20 cellular contexts compared by ENCODE assay signal in the genomic region with DNA sequence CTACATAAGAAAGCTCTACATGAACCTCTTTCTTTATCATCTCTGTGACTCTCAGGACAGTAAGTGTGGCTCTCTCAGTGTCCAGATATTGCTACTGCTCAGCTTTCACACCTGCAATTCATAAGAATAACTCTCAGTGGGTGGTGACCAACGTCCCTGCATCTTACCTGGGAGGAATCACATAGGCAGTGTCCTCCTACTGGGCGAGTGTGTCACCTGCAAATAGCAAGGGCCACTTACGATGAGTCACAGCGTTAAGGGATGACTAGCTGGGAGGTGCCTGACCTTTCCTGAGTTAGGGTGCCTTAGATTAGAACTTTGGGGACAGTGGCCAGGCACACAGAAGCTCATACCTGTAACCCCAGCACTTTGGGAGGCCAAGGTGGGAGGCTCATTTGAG.
DNase-seq lines count a peak whose midpoint lies in the region; ATAC-seq, FAIRE-seq and TF ChIP-seq lines count a peak whose summit lies in the region.
"Had no signal": no experiment of that assay in that cellular context is flagged by ENCODE, and none has a peak within 500 bp of the region (broad histone marks: within the 10 kb centered on the region; RNA-seq: fewer than 3 reads in every experiment).

No MANE protein-coding gene starts in this region.

- H3K4me2 ChIP-seq in GM23338: no peak overlapping the region
- H3K4me2 ChIP-seq in K562 (ENCODE audit: insufficient read depth, low read length): no peak overlapping the region
- no peak overlapping the region for H3K4me2 ChIP-seq in smooth muscle cell

- CTCF ChIA-PET in K562 (lab: Yijun Ruan, JAX; ENCODE audit: low intra/inter-chr PET ratio): no interaction called here

- H3K27me3 ChIP-seq in GM23338 (ENCODE audit: insufficient read depth) (no peaks in the 10 kb centered on the region), K562 (ENCODE audit: control insufficient read depth in 2 of 2, insufficient read depth in 2 of 2, low read length in 2 of 2) (0 out of 5 replicates have a peak, but pooled peaks cover 0 to 3% of the 10 kb centered on the region in 2 experiments), smooth muscle cell (ENCODE audit: low read depth) (no peaks in the 10 kb centered on the region)
- H3K27me3 ChIP-seq: body of pancreas, ovary, sigmoid colon had no signal

- H3K27ac ChIP-seq in GM23338 (ENCODE audit: low read depth): no peak overlapping the region
- H3K27ac ChIP-seq in K562 (ENCODE audit: extremely low read depth, low read depth, low read length): no peak overlapping the region
- H3K27ac ChIP-seq in smooth muscle cell (ENCODE audit: low read depth): peak overlapping the region; percentile 50
- H3K27ac ChIP-seq: body of pancreas, lower lobe of right lung, ovary, sigmoid colon, SK-N-MC had no signal

- H3K4me1 Mint-ChIP-seq in GM23338: no peaks in the 10 kb centered on the region; the same call in 1 of the 3 replicates

- ATAC-seq in GM23338: no peak
- peak; percentile 70 for ATAC-seq in K562
- ATAC-seq in HG02852 (IDR thresholded peaks at IDR 0.05; ENCODE audit: unreplicated experiment): no peak
- ATAC-seq: body of pancreas; stimulated activated memory B cell treated with anti-CD40 and anti-IgM and Interleukin-4, amounts not matched to agents 10 μg/mL and 1 μg/mL and 100 μg/mL, for 72 hours had no signal

- POLR2A ChIA-PET in K562 (lab: Yijun Ruan, JAX): interaction anchor here (0.6 kb wide), 1 partner anchor 1338 kb away, joined by 3 read pairs; no protein-coding TSS in a partner anchor

- H3K36me3 ChIP-seq in GM23338 (ENCODE audit: insufficient read depth) (no peaks in the 10 kb centered on the region), K562 (ENCODE audit: control insufficient read depth, insufficient read depth, low read length) (no peaks in the 10 kb centered on the region), smooth muscle cell (ENCODE audit: low read depth) (no peaks in the 10 kb centered on the region)
- H3K36me3 ChIP-seq: lower lobe of right lung, ovary, sigmoid colon had no signal

- H3K9me3 ChIP-seq in K562 (replicated peaks; ENCODE audit: control insufficient read depth, insufficient read depth, low read depth, low read length) (no peaks in the 10 kb centered on the region), smooth muscle cell (replicated peaks; ENCODE audit: low read depth) (no peaks in the 10 kb centered on the region)
- H3K9me3 ChIP-seq: body of pancreas, lower lobe of right lung, ovary, sigmoid colon had no signal

- WGBS in K562 (ENCODE audit: insufficient coverage, low coverage, missing lambda C conversion rate): 5% methylated on average over 4 of the region's 4 CpGs
- 81% methylated on average over 4 of the region's 4 CpGs for WGBS in smooth muscle cell (ENCODE audit: low lambda C conversion rate)

- H3K9me2 ChIP-seq in GM23338 (ENCODE audit: insufficient read depth): peaks cover 8% of the 10 kb centered on the region; the same call in 1 of the 2 replicates

- no peaks in the 10 kb centered on the region for H3K4me1 ChIP-seq in GM23338 (ENCODE audit: insufficient read depth)
- H3K4me1 ChIP-seq in K562 (replicated peaks in 1 of 2; ENCODE audit: control insufficient read depth in 2 of 2, insufficient read depth in 2 of 2, low read length in 2 of 2): no peaks in the 10 kb centered on the region; a peak in 1 of 5 replicates
- no peaks in the 10 kb centered on the region for H3K4me1 ChIP-seq in smooth muscle cell (ENCODE audit: low read depth)
- H3K4me1 ChIP-seq: body of pancreas, sigmoid colon had no signal

- no peaks in the 10 kb centered on the region for H3K79me2 ChIP-seq in GM23338 (replicated peaks; ENCODE audit: insufficient read depth)
- no peaks in the 10 kb centered on the region for H3K79me2 ChIP-seq in K562 (ENCODE audit: control insufficient read depth, insufficient read depth, low read length)
- no peaks in the 10 kb centered on the region for H3K79me2 ChIP-seq in smooth muscle cell (ENCODE audit: low read depth)

- H3F3A ChIP-seq in GM23338 (replicated peaks; ENCODE audit: low read depth) (no peaks in the 10 kb centered on the region), smooth muscle cell (ENCODE audit: low read depth) (peaks cover 7% of the 10 kb centered on the region)

- H3K4me3 Mint-ChIP-seq in GM23338: no peak overlapping the region
- H3K4me3 Mint-ChIP-seq: IgD-negative memory B cell; stimulated activated memory B cell treated with anti-CD40 and anti-IgM and Interleukin-4, amounts not matched to agents 10 μg/mL and 1 μg/mL and 100 μg/mL, for 72 hours had no signal

- no peaks in the 10 kb centered on the region for H4K20me1 ChIP-seq in GM23338 (replicated peaks; ENCODE audit: insufficient read depth)
- H4K20me1 ChIP-seq in K562 (replicated peaks; ENCODE audit: control insufficient read depth, insufficient read depth, low read length): no peaks in the 10 kb centered on the region; the same call in 1 of the 2 replicates
- no peaks in the 10 kb centered on the region for H4K20me1 ChIP-seq in smooth muscle cell (ENCODE audit: low read depth)

- no peak for TF ChIP-seq CTCF in GM23338 (conservative IDR thresholded peaks at IDR 0.05; ENCODE audit: low read depth in 2 of 2)
- TF ChIP-seq CTCF in K562 (IDR thresholded peaks at IDR 0.05 in 2 of 3, conservative IDR thresholded peaks at IDR 0.05 in 1 of 3; ENCODE audit: insufficient read depth in 2 of 3, low read depth in 1 of 3, low read length in 3 of 3): no peak
- no peak for TF ChIP-seq CTCF in smooth muscle cell (IDR thresholded peaks at IDR 0.05; ENCODE audit: borderline replicate concordance, insufficient read depth, poor library complexity, severe bottlenecking)

- H3K36me3 Mint-ChIP-seq in GM23338 (ENCODE audit: low read depth): no peaks in the 10 kb centered on the region
- H3K36me3 Mint-ChIP-seq: activated naive CD4-positive, alpha-beta T cell treated with anti-CD3 and anti-CD28 coated beads, Interleukin-2, amount 50 U/mL, for 72 hours; stimulated activated memory B cell treated with anti-CD40 and anti-IgM and Interleukin-4, amounts not matched to agents 10 μg/mL and 1 μg/mL and 100 μg/mL, for 72 hours had no signal

- H3K9me3 Mint-ChIP-seq in GM23338: no peaks in the 10 kb centered on the region
- H3K9me3 Mint-ChIP-seq: activated naive CD4-positive, alpha-beta T cell treated with anti-CD3 and anti-CD28 coated beads, Interleukin-2, amount 50 U/mL, for 72 hours; IgD-negative memory B cell; stimulated activated memory B cell treated with anti-CD40 and anti-IgM and Interleukin-4, amounts not matched to agents 10 μg/mL and 1 μg/mL and 100 μg/mL, for 72 hours had no signal

- no TSS peak for BruUV-seq in K562 (replicated peaks; lab: Mats Ljungman, UMichigan)

- TF ChIP-seq RAD21 in K562 (CRISPR knock-in tag; conservative IDR thresholded peaks at IDR 0.05 in 1 of 2, IDR thresholded peaks at IDR 0.05 in 1 of 2): no peak

- peak overlapping the region; percentile 88 for H3K27ac Mint-ChIP-seq in GM23338
- H3K27ac Mint-ChIP-seq: activated naive CD4-positive, alpha-beta T cell treated with anti-CD3 and anti-CD28 coated beads, Interleukin-2, amount 50 U/mL, for 72 hours; IgD-negative memory B cell; stimulated activated memory B cell treated with anti-CD40 and anti-IgM and Interleukin-4, amounts not matched to agents 10 μg/mL and 1 μg/mL and 100 μg/mL, for 72 hours had no signal

- in situ Hi-C loops in K562 (cut with MboI): no loop called here

- intact Hi-C loops in K562 (cut with micrococcal nuclease): loop anchor here (10.0 kb wide), 1 partner anchor 250 kb away; no protein-coding TSS in a partner anchor

- no peaks in the 10 kb centered on the region for H3K9me1 ChIP-seq in K562 (ENCODE audit: control insufficient read depth, insufficient read depth, low read length)

- H3K27me3 Mint-ChIP-seq in GM23338 (ENCODE audit: insufficient read depth, low read depth, poor library complexity): peaks cover 2% of the 10 kb centered on the region
- H3K27me3 Mint-ChIP-seq: IgD-negative memory B cell; stimulated activated memory B cell treated with anti-CD40 and anti-IgM and Interleukin-4, amounts not matched to agents 10 μg/mL and 1 μg/mL and 100 μg/mL, for 72 hours had no signal

- H3K4me3 ChIP-seq in GM23338 (no peak overlapping the region), K562 (no peak overlapping the region), smooth muscle cell (no peak overlapping the region)
- H3K4me3 ChIP-seq: body of pancreas, lower lobe of right lung, ovary, sigmoid colon, SK-N-MC had no signal

- no peak for FAIRE-seq in K562 (lab: Jason Lieb, UNC)

- TF ChIP-seq POLR2A in K562 (conservative IDR thresholded peaks at IDR 0.05): no peak

- peak; percentile 5 for DNase-seq in GM23338 (ENCODE audit: low spot score)
- peak; percentile 83 for DNase-seq in NCI-H146 treated with DMSO at 0.1 percent for 48 hours (lab: John Stamatoyannopoulos, UW; ENCODE audit: unreplicated experiment)
- DNase-seq in K562 (ENCODE audit: extremely low read depth in 1 of 4, low spot score in 3 of 4): no peak
- DNase-seq in smooth muscle cell (lab: John Stamatoyannopoulos, UW; ENCODE audit: unreplicated experiment): no peak
- DNase-seq in stimulated activated naive CD4-positive, alpha-beta T cell (lab: John Stamatoyannopoulos, UW): no peak
- no peak for DNase-seq in anterior cingulate cortex (lab: John Stamatoyannopoulos, UW)
- DNase-seq: activated CD4-positive, CD25-positive, alpha-beta regulatory T cell treated with anti-CD3 and anti-CD28 coated beads, Interleukin-2, amount 50 U/mL, for 72 hours; activated CD8-positive, alpha-beta memory T cell treated with anti-CD3 and anti-CD28 coated beads for 24 hours; COR-L47; lower lobe of right lung; NCI-H2107; NCI-H524; ovary; sigmoid colon had no signal

- H3K9ac ChIP-seq in K562 (ENCODE audit: insufficient read depth in 1 of 2, low read depth in 2 of 2, low read length in 2 of 2) (no peak overlapping the region), smooth muscle cell (ENCODE audit: low read depth) (no peak overlapping the region)

- no peak for TF ChIP-seq EP300 in K562 (IDR thresholded peaks at IDR 0.05; ENCODE audit: low read length)

- peak overlapping the region; percentile 84 for H2AFZ ChIP-seq in GM23338
- no peak overlapping the region for H2AFZ ChIP-seq in K562 (ENCODE audit: low read depth, low read length)
- H2AFZ ChIP-seq in smooth muscle cell (ENCODE audit: low read depth): no peak overlapping the region

TF ChIP-seq in GM23338, 12 proteins besides CTCF, POLR2A, EP300 and RAD21 (continues in another document):
- no peak for TF ChIP-seq EZH2phosphoT487 (IDR thresholded peaks at IDR 0.05; ENCODE audit: unreplicated experiment)
- TF ChIP-seq CREB1 (CRISPR knock-in tag; IDR thresholded peaks at IDR 0.05; ENCODE audit: low read depth): no peak

TF ChIP-seq in K562, 482 proteins besides CTCF, POLR2A, EP300 and RAD21 (continues in another document):
- 0 out of 2 replicates have a peak, but pooled peaks have one; percentile 10 for TF ChIP-seq ATF3 (IDR thresholded peaks at IDR 0.05)
- TF ChIP-seq ATF3 (CRISPR knock-in tag; conservative IDR thresholded peaks at IDR 0.05): no peak
- peak; percentile 31; the same call in 1 of the 2 replicates for TF ChIP-seq FOSL1 (tag; conservative IDR thresholded peaks at IDR 0.05)

Comparison
In these comparisons a context has a peak if more than half of its experiments do, and no peak if none do; other contexts are left out.
1. DNase-seq: peak in GM23338 (single experiment) and NCI-H146 treated with DMSO at 0.1 percent for 48 hours (single experiment); none in K562 (0 of 4), smooth muscle cell (single experiment), stimulated activated naive CD4-positive, alpha-beta T cell (0 of 6) and anterior cingulate cortex (0 of 58).